In the genomic region with DNA sequence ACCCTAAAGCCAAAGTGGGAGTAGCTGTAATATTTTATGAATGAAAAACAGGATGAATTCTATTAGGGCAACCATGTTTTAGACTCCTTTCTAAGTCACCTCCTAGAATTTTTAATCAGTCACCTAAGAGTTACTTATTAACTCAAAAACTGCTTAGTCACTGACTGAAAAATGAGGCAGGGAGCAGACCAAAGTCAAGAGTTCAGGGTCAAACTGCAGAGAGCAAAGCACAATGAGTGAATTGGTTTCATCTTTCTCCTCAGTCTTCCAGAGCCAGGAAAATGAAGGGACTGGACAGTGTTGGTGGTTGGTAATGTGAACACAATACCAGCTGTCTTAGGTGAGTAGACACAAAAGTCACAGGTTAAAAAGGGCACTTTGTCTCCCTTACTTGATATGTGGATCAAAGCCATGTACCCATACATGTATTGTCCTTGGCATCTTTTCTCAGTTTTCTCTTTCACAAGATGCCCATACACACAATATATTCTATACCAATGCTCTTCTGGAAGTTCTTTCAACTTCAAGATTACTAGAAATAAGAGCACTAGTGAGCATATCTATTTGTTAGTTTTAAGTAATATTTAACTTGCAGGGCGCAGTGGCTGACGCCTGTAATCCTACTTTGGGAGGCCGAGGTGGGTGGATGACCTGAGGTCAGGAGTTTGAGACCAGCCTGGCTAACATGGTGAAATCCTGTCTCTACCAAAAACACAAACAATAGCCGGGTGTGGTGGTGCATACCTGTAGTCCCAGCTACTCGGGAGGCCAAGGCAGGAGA, we compare ENCODE assay signal across 1 cellular context.
A peak's percentile ranks its signal among the peaks of the same experiment; 100 is the strongest.
TF ChIP-seq lines count a peak whose summit lies in the region.

No MANE protein-coding gene starts in this region.

TF ChIP-seq in HepG2, 621 proteins besides CTCF, POLR2A, EP300 and RAD21 (continued from another document and continues in another):
- TF ChIP-seq, protein P1, sequence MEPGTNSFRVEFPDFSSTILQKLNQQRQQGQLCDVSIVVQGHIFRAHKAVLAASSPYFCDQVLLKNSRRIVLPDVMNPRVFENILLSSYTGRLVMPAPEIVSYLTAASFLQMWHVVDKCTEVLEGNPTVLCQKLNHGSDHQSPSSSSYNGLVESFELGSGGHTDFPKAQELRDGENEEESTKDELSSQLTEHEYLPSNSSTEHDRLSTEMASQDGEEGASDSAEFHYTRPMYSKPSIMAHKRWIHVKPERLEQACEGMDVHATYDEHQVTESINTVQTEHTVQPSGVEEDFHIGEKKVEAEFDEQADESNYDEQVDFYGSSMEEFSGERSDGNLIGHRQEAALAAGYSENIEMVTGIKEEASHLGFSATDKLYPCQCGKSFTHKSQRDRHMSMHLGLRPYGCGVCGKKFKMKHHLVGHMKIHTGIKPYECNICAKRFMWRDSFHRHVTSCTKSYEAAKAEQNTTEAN (CRISPR knock-in tag; conservative IDR thresholded peaks at IDR 0.05), result no peak; the same call in 1 of the 2 replicates
- TF ChIP-seq ZNF3 (CRISPR knock-in tag; IDR thresholded peaks at IDR 0.05) (no peak), MED13 (CRISPR knock-in tag; IDR thresholded peaks at IDR 0.05) (peak; percentile 66; the same call in 1 of the 2 replicates), ZFP90 (CRISPR knock-in tag; IDR thresholded peaks at IDR 0.05; ENCODE audit: borderline replicate concordance) (no peak), ZNF446 (CRISPR knock-in tag; IDR thresholded peaks at IDR 0.05) (no peak), SMC3 (IDR thresholded peaks at IDR 0.05; ENCODE audit: low read length) (peak; percentile 31; the same call in 1 of the 2 replicates), SIN3A (IDR thresholded peaks at IDR 0.05; ENCODE audit: borderline replicate concordance, low read depth, low read length) (no peak), SRSF1 (optimal IDR thresholded peaks at IDR 0.05; ENCODE audit: low read depth, low read length) (no peak), ZNF670 (CRISPR knock-in tag; IDR thresholded peaks at IDR 0.05; ENCODE audit: borderline replicate concordance) (peak; percentile 80; the same call in 1 of the 2 replicates), ZSCAN12 (CRISPR knock-in tag; IDR thresholded peaks at IDR 0.05) (no peak), SATB2 (CRISPR knock-in tag; IDR thresholded peaks at IDR 0.05) (no peak), MIXL1 (CRISPR knock-in tag; IDR thresholded peaks at IDR 0.05) (peak; percentile 98), RARA (CRISPR knock-in tag; IDR thresholded peaks at IDR 0.05) (peak; percentile 97), TEAD2 (CRISPR knock-in tag; IDR thresholded peaks at IDR 0.05) (no peak), NONO (IDR thresholded peaks at IDR 0.05) (no peak), NONO (CRISPR knock-in tag; conservative IDR thresholded peaks at IDR 0.05) (0 out of 2 replicates have a peak, but pooled peaks have one; percentile 58), AGO2 (optimal IDR thresholded peaks at IDR 0.05; ENCODE audit: low read depth, low read length) (no peak), DMAP1 (CRISPR knock-in tag; IDR thresholded peaks at IDR 0.05) (peak; percentile 51; the same call in 1 of the 2 replicates), HDAC2 (CRISPR knock-in tag; IDR thresholded peaks at IDR 0.05) (peak; percentile 85), ISX (CRISPR knock-in tag; conservative IDR thresholded peaks at IDR 0.05) (no peak), ZKSCAN8 (CRISPR knock-in tag; IDR thresholded peaks at IDR 0.05; ENCODE audit: borderline replicate concordance) (no peak), RELA (CRISPR knock-in tag; IDR thresholded peaks at IDR 0.05) (no peak), ZNF644 (CRISPR knock-in tag; IDR thresholded peaks at IDR 0.05; ENCODE audit: low read depth) (peak; percentile 95), KDM5B (CRISPR knock-in tag; IDR thresholded peaks at IDR 0.05; ENCODE audit: borderline replicate concordance) (no peak), ZNF776 (CRISPR knock-in tag; IDR thresholded peaks at IDR 0.05) (no peak), AGO1 (IDR thresholded peaks at IDR 0.05; ENCODE audit: low read depth, low read length, poor library complexity, severe bottlenecking) (no peak)
- TF ChIP-seq, protein P2, sequence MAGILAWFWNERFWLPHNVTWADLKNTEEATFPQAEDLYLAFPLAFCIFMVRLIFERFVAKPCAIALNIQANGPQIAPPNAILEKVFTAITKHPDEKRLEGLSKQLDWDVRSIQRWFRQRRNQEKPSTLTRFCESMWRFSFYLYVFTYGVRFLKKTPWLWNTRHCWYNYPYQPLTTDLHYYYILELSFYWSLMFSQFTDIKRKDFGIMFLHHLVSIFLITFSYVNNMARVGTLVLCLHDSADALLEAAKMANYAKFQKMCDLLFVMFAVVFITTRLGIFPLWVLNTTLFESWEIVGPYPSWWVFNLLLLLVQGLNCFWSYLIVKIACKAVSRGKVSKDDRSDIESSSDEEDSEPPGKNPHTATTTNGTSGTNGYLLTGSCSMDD (CRISPR knock-in tag; IDR thresholded peaks at IDR 0.05), result no peak
- TF ChIP-seq, protein P3, sequence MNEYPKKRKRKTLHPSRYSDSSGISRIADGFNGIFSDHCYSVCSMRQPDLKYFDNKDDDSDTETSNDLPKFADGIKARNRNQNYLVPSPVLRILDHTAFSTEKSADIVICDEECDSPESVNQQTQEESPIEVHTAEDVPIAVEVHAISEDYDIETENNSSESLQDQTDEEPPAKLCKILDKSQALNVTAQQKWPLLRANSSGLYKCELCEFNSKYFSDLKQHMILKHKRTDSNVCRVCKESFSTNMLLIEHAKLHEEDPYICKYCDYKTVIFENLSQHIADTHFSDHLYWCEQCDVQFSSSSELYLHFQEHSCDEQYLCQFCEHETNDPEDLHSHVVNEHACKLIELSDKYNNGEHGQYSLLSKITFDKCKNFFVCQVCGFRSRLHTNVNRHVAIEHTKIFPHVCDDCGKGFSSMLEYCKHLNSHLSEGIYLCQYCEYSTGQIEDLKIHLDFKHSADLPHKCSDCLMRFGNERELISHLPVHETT (CRISPR knock-in tag; conservative IDR thresholded peaks at IDR 0.05), result no peak
- TF ChIP-seq, protein P4, sequence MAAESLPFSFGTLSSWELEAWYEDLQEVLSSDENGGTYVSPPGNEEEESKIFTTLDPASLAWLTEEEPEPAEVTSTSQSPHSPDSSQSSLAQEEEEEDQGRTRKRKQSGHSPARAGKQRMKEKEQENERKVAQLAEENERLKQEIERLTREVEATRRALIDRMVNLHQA (CRISPR knock-in tag; IDR thresholded peaks at IDR 0.05), result no peak
- TF ChIP-seq, protein P5, sequence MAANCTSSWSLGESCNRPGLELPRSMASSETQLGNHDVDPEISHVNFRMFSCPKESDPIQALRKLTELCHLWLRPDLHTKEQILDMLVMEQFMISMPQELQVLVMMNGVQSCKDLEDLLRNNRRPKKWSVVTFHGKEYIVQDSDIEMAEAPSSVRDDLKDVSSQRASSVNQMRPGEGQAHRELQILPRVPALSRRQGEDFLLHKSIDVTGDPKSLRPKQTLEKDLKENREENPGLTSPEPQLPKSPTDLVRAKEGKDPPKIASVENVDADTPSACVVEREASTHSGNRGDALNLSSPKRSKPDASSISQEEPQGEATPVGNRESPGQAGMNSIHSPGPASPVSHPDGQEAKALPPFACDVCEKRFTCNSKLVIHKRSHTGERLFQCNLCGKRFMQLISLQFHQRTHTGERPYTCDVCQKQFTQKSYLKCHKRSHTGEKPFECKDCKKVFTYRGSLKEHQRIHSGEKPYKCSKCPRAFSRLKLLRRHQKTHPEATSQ (CRISPR knock-in tag; IDR thresholded peaks at IDR 0.05; ENCODE audit: borderline replicate concordance), result peak; percentile 25; the same call in 1 of the 2 replicates
- TF ChIP-seq, protein P6, sequence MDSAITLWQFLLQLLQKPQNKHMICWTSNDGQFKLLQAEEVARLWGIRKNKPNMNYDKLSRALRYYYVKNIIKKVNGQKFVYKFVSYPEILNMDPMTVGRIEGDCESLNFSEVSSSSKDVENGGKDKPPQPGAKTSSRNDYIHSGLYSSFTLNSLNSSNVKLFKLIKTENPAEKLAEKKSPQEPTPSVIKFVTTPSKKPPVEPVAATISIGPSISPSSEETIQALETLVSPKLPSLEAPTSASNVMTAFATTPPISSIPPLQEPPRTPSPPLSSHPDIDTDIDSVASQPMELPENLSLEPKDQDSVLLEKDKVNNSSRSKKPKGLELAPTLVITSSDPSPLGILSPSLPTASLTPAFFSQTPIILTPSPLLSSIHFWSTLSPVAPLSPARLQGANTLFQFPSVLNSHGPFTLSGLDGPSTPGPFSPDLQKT (CRISPR knock-in tag; IDR thresholded peaks at IDR 0.05; ENCODE audit: borderline replicate concordance), result no peak
- TF ChIP-seq, protein P7, sequence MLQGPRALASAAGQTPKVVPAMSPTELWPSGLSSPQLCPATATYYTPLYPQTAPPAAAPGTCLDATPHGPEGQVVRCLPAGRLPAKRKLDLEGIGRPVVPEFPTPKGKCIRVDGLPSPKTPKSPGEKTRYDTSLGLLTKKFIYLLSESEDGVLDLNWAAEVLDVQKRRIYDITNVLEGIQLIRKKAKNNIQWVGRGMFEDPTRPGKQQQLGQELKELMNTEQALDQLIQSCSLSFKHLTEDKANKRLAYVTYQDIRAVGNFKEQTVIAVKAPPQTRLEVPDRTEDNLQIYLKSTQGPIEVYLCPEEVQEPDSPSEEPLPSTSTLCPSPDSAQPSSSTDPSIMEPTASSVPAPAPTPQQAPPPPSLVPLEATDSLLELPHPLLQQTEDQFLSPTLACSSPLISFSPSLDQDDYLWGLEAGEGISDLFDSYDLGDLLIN (CRISPR knock-in tag; IDR thresholded peaks at IDR 0.05; ENCODE audit: borderline replicate concordance), result no peak
- TF ChIP-seq, protein P8, sequence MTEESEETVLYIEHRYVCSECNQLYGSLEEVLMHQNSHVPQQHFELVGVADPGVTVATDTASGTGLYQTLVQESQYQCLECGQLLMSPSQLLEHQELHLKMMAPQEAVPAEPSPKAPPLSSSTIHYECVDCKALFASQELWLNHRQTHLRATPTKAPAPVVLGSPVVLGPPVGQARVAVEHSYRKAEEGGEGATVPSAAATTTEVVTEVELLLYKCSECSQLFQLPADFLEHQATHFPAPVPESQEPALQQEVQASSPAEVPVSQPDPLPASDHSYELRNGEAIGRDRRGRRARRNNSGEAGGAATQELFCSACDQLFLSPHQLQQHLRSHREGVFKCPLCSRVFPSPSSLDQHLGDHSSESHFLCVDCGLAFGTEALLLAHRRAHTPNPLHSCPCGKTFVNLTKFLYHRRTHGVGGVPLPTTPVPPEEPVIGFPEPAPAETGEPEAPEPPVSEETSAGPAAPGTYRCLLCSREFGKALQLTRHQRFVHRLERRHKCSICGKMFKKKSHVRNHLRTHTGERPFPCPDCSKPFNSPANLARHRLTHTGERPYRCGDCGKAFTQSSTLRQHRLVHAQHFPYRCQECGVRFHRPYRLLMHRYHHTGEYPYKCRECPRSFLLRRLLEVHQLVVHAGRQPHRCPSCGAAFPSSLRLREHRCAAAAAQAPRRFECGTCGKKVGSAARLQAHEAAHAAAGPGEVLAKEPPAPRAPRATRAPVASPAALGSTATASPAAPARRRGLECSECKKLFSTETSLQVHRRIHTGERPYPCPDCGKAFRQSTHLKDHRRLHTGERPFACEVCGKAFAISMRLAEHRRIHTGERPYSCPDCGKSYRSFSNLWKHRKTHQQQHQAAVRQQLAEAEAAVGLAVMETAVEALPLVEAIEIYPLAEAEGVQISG (CRISPR knock-in tag; IDR thresholded peaks at IDR 0.05), result peak; percentile 43
- TF ChIP-seq, protein P9, sequence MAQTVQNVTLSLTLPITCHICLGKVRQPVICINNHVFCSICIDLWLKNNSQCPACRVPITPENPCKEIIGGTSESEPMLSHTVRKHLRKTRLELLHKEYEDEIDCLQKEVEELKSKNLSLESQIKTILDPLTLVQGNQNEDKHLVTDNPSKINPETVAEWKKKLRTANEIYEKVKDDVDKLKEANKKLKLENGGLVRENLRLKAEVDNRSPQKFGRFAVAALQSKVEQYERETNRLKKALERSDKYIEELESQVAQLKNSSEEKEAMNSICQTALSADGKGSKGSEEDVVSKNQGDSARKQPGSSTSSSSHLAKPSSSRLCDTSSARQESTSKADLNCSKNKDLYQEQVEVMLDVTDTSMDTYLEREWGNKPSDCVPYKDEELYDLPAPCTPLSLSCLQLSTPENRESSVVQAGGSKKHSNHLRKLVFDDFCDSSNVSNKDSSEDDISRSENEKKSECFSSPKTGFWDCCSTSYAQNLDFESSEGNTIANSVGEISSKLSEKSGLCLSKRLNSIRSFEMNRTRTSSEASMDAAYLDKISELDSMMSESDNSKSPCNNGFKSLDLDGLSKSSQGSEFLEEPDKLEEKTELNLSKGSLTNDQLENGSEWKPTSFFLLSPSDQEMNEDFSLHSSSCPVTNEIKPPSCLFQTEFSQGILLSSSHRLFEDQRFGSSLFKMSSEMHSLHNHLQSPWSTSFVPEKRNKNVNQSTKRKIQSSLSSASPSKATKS (CRISPR knock-in tag; IDR thresholded peaks at IDR 0.05), result no peak
- TF ChIP-seq, protein P10, sequence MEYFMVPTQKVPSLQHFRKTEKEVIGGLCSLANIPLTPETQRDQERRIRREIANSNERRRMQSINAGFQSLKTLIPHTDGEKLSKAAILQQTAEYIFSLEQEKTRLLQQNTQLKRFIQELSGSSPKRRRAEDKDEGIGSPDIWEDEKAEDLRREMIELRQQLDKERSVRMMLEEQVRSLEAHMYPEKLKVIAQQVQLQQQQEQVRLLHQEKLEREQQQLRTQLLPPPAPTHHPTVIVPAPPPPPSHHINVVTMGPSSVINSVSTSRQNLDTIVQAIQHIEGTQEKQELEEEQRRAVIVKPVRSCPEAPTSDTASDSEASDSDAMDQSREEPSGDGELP (IDR thresholded peaks at IDR 0.05; ENCODE audit: borderline replicate concordance, low read depth), result peak; percentile 81; the same call in 1 of the 2 replicates
- TF ChIP-seq, protein P11, sequence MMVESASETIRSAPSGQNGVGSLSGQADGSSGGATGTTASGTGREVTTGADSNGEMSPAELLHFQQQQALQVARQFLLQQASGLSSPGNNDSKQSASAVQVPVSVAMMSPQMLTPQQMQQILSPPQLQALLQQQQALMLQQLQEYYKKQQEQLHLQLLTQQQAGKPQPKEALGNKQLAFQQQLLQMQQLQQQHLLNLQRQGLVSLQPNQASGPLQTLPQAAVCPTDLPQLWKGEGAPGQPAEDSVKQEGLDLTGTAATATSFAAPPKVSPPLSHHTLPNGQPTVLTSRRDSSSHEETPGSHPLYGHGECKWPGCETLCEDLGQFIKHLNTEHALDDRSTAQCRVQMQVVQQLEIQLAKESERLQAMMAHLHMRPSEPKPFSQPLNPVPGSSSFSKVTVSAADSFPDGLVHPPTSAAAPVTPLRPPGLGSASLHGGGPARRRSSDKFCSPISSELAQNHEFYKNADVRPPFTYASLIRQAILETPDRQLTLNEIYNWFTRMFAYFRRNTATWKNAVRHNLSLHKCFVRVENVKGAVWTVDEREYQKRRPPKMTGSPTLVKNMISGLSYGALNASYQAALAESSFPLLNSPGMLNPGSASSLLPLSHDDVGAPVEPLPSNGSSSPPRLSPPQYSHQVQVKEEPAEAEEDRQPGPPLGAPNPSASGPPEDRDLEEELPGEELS (CRISPR knock-in tag; IDR thresholded peaks at IDR 0.05), result peak; percentile 81
- TF ChIP-seq, protein P12, sequence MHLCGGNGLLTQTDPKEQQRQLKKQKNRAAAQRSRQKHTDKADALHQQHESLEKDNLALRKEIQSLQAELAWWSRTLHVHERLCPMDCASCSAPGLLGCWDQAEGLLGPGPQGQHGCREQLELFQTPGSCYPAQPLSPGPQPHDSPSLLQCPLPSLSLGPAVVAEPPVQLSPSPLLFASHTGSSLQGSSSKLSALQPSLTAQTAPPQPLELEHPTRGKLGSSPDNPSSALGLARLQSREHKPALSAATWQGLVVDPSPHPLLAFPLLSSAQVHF (CRISPR knock-in tag; IDR thresholded peaks at IDR 0.05), result no peak
